In genomic region chr9:72300884-72301283, GRCh38 we compare ENCODE assay signal across 20 cellular contexts.
DNase-seq lines count a peak whose midpoint lies in the region; ATAC-seq lines count a peak whose summit lies in the region.
"Had no signal": no experiment of that assay in that cellular context is flagged by ENCODE, and none has a peak within 500 bp of the region (broad histone marks: within the 10 kb centered on the region; RNA-seq: fewer than 3 reads in every experiment).

No MANE protein-coding gene starts in this region.

- no peaks in the 10 kb centered on the region for H3K9me3 Mint-ChIP-seq in activated CD8-positive, alpha-beta memory T cell treated with anti-CD3 and anti-CD28 coated beads, Interleukin-2, amount 10 ng/mL, durations not matched to agents 7 days and 5 days (ENCODE audit: low read depth)
- peaks cover 8% of the 10 kb centered on the region for H3K9me3 Mint-ChIP-seq in activated naive CD8-positive, alpha-beta T cell treated with anti-CD3 and anti-CD28 coated beads, Interleukin-2, amount 10 ng/mL, durations not matched to agents 7 days and 5 days
- H3K9me3 Mint-ChIP-seq: activated CD4-positive, alpha-beta memory T cell treated with anti-CD3 and anti-CD28 coated beads for 36 hours; mesothelial cell of epicardium; nephron had no signal

- H3K27me3 Mint-ChIP-seq in activated CD8-positive, alpha-beta memory T cell treated with anti-CD3 and anti-CD28 coated beads, Interleukin-2, amount 10 ng/mL, durations not matched to agents 7 days and 5 days: no peaks in the 10 kb centered on the region
- no peaks in the 10 kb centered on the region for H3K27me3 Mint-ChIP-seq in activated naive CD8-positive, alpha-beta T cell treated with anti-CD3 and anti-CD28 coated beads, Interleukin-2, amount 10 ng/mL, durations not matched to agents 7 days and 5 days
- H3K27me3 Mint-ChIP-seq: activated CD4-positive, alpha-beta memory T cell treated with anti-CD3 and anti-CD28 coated beads for 36 hours had no signal

- no peak overlapping the region for H3K4me3 Mint-ChIP-seq in activated CD8-positive, alpha-beta memory T cell treated with anti-CD3 and anti-CD28 coated beads, Interleukin-2, amount 10 ng/mL, durations not matched to agents 7 days and 5 days
- no peak overlapping the region for H3K4me3 Mint-ChIP-seq in activated naive CD8-positive, alpha-beta T cell treated with anti-CD3 and anti-CD28 coated beads, Interleukin-2, amount 10 ng/mL, durations not matched to agents 7 days and 5 days
- H3K4me3 Mint-ChIP-seq: activated CD4-positive, alpha-beta memory T cell treated with anti-CD3 and anti-CD28 coated beads for 36 hours; mesothelial cell of epicardium; nephron had no signal

- peak overlapping the region; percentile 30 for H3K27ac Mint-ChIP-seq in activated CD8-positive, alpha-beta memory T cell treated with anti-CD3 and anti-CD28 coated beads, Interleukin-2, amount 10 ng/mL, durations not matched to agents 7 days and 5 days
- H3K27ac Mint-ChIP-seq in activated naive CD8-positive, alpha-beta T cell treated with anti-CD3 and anti-CD28 coated beads, Interleukin-2, amount 10 ng/mL, durations not matched to agents 7 days and 5 days: peak overlapping the region; percentile 38
- H3K27ac Mint-ChIP-seq: activated CD4-positive, alpha-beta memory T cell treated with anti-CD3 and anti-CD28 coated beads for 36 hours; mesothelial cell of epicardium; nephron had no signal

- POLR2A ChIA-PET in activated naive CD8-positive, alpha-beta T cell treated with anti-CD3 and anti-CD28 coated beads, Interleukin-2, amount 10 ng/mL, durations not matched to agents 7 days and 5 days (lab: Charles Lee): no interaction called here

- ATAC-seq in activated CD8-positive, alpha-beta memory T cell treated with anti-CD3 and anti-CD28 coated beads, Interleukin-2, amount 10 ng/mL, durations not matched to agents 7 days and 5 days: no peak
- ATAC-seq in HG02870 (IDR thresholded peaks at IDR 0.05; ENCODE audit: unreplicated experiment) (peak; percentile 41), GM19455 (IDR thresholded peaks at IDR 0.05; ENCODE audit: unreplicated experiment) (no peak), HG03439 (IDR thresholded peaks at IDR 0.05; ENCODE audit: unreplicated experiment) (no peak)
- ATAC-seq in activated naive CD8-positive, alpha-beta T cell treated with anti-CD3 and anti-CD28 coated beads, Interleukin-2, amount 10 ng/mL, durations not matched to agents 7 days and 5 days (ENCODE audit: low read depth): no peak
- ATAC-seq: HepG2, left lobe of liver, right cardiac atrium had no signal

- peaks cover 17% of the 10 kb centered on the region for H3K36me3 Mint-ChIP-seq in activated CD8-positive, alpha-beta memory T cell treated with anti-CD3 and anti-CD28 coated beads, Interleukin-2, amount 10 ng/mL, durations not matched to agents 7 days and 5 days
- peaks cover 9% of the 10 kb centered on the region for H3K36me3 Mint-ChIP-seq in activated naive CD8-positive, alpha-beta T cell treated with anti-CD3 and anti-CD28 coated beads, Interleukin-2, amount 10 ng/mL, durations not matched to agents 7 days and 5 days
- H3K36me3 Mint-ChIP-seq: activated CD4-positive, alpha-beta memory T cell treated with anti-CD3 and anti-CD28 coated beads for 36 hours; mesothelial cell of epicardium had no signal

- DNase-seq in activated CD8-positive, alpha-beta memory T cell treated with anti-CD3 and anti-CD28 coated beads, Interleukin-2, amount 10 ng/mL, durations not matched to agents 7 days and 5 days: no peak
- no peak for DNase-seq in activated CD8-positive, alpha-beta memory T cell treated with anti-CD3 and anti-CD28 coated beads, Interleukin-2, amount 50 U/mL, for 48 hours
- no peak for DNase-seq in activated naive CD8-positive, alpha-beta T cell treated with anti-CD3 and anti-CD28 coated beads, Interleukin-2, amount 10 ng/mL, durations not matched to agents 7 days and 5 days
- DNase-seq in ecto neural progenitor cell (ENCODE audit: low spot score): no peak
- no peak for DNase-seq in NCI-H526 (lab: John Stamatoyannopoulos, UW)
- DNase-seq: activated CD4-positive, alpha-beta memory T cell treated with anti-CD3 and anti-CD28 coated beads for 36 hours; activated T-cell treated with anti-CD3 and anti-CD28 coated beads for 4 hours; dermis blood vessel endothelial cell; head of caudate nucleus; NCI-H2081 treated with DMSO at 0.1 percent for 48 hours; right cardiac atrium; stimulated activated CD4-positive, alpha-beta T cell treated with anti-CD3 and anti-CD28 coated beads, Interleukin-12 subunit alpha, Interleukin-12 subunit beta, amount 100 ng/mL, for 4 hours; upper lobe of left lung had no signal

- peaks cover 15% of the 10 kb centered on the region for H3K4me1 Mint-ChIP-seq in activated CD8-positive, alpha-beta memory T cell treated with anti-CD3 and anti-CD28 coated beads, Interleukin-2, amount 10 ng/mL, durations not matched to agents 7 days and 5 days
- H3K4me1 Mint-ChIP-seq in activated naive CD8-positive, alpha-beta T cell treated with anti-CD3 and anti-CD28 coated beads, Interleukin-2, amount 10 ng/mL, durations not matched to agents 7 days and 5 days: peaks cover 13% of the 10 kb centered on the region

- CTCF ChIA-PET in activated CD8-positive, alpha-beta memory T cell treated with anti-CD3 and anti-CD28 coated beads, Interleukin-2, amount 10 ng/mL, durations not matched to agents 7 days and 5 days (lab: Charles Lee): no interaction called here
